In the genomic region with DNA sequence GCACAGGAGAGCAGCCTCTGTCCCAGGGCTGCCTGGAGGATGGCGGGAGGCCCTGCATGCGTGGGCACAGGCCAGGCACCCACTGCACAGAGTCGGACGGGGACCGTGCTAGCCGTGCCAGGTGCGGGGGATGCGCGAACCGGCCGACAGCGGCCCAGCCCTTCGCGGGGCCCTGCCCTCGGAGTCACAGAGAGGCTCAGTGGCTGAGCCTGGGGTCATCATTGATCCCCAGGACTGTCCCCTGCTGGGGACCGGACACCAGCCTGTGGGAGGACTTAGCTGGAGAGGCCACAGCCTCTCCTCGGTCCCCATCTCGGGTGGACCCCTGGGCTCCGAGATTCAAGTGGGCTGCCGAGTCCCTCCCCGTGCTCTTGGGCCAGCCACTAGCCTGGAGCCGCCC, we compare ENCODE assay signal across 18 cellular contexts. TPM values are rescaled to one million over a fixed set of nuclear protein-coding genes. Genes with fewer than 3 reads are reported as not detected.
DNase-seq lines count a peak whose midpoint lies in the region; ATAC-seq and TF ChIP-seq lines count a peak whose summit lies in the region.
"Had no signal": no experiment of that assay in that cellular context is flagged by ENCODE, and none has a peak within 500 bp of the region (broad histone marks: within the 10 kb centered on the region; RNA-seq: fewer than 3 reads in every experiment).

No MANE protein-coding gene starts in this region.

- no peak overlapping the region for H4K5ac ChIP-seq in H9 (ENCODE audit: insufficient read length, low read depth, low read length)

- ATAC-seq in stimulated activated naive CD8-positive, alpha-beta T cell treated with anti-CD3 and anti-CD28 coated beads, Interleukin-15, Interleukin-2, amounts not matched to agents 100 U/mL and 50 U/mL, for 24 hours, result no peak
- ATAC-seq in GM21717 (IDR thresholded peaks at IDR 0.05; ENCODE audit: unreplicated experiment), result no peak
- ATAC-seq: CD8-positive, alpha-beta T cell; GM12878; HepG2 had no signal

- no peak overlapping the region for H2AFZ ChIP-seq in H9 (ENCODE audit: low read length)

- DNase-seq in D341Med (ENCODE audit: low spot score) (peak; percentile 34), H9 (peak; percentile 32), brain microvascular endothelial cell (no peak), CD14-positive monocyte (ENCODE audit: low spot score) (no peak), NCI-H69 (lab: John Stamatoyannopoulos, UW) (no peak)
- no peak for DNase-seq in stimulated activated naive CD8-positive, alpha-beta T cell treated with anti-CD3 and anti-CD28 coated beads, Interleukin-15, Interleukin-2, amounts not matched to agents 100 U/mL and 50 U/mL, for 24 hours
- DNase-seq: ACHN; BE2C; Calu3; CD8-positive, alpha-beta T cell; DMS 273 treated with DMSO at 0.1 percent for 48 hours; DMS53; DND-41; EL had no signal

- no peak overlapping the region for H2BK20ac ChIP-seq in H9 (ENCODE audit: low read depth, low read length, poor library complexity, severe bottlenecking)

- no peak overlapping the region for H2BK5ac ChIP-seq in H9 (ENCODE audit: insufficient read length, low read length)

- no peak overlapping the region for H2BK120ac ChIP-seq in H9 (ENCODE audit: low read depth, low read length, poor library complexity, severe bottlenecking)

- H3K27me3 ChIP-seq in H9 (ENCODE audit: insufficient read depth, low read length) (no peaks in the 10 kb centered on the region), brain microvascular endothelial cell (replicated peaks) (peaks cover 78% of the 10 kb centered on the region)
- H3K27me3 ChIP-seq: BE2C had no signal

- H3K18ac ChIP-seq in H9 (ENCODE audit: insufficient read length, low read depth, low read length), result no peak overlapping the region

- H3K79me2 ChIP-seq in H9 (ENCODE audit: insufficient read depth, low read length), result no peaks in the 10 kb centered on the region

- H2BK12ac ChIP-seq in H9 (ENCODE audit: insufficient read length, low read depth, low read length), result no peak overlapping the region

- no peaks in the 10 kb centered on the region for H3K36me3 ChIP-seq in brain microvascular endothelial cell (replicated peaks)
- H3K36me3 ChIP-seq: BE2C had no signal

- no peak overlapping the region for H3K56ac ChIP-seq in H9 (ENCODE audit: insufficient read length, low read depth, low read length)

- H3K36me3 Mint-ChIP-seq in H9 (ENCODE audit: insufficient read depth in 1 of 3, low read depth in 3 of 3), result no peaks in the 10 kb centered on the region
- no peaks in the 10 kb centered on the region for H3K36me3 Mint-ChIP-seq in CD14-positive monocyte
- H3K36me3 Mint-ChIP-seq: CD8-positive, alpha-beta T cell had no signal

- H3K4me1 Mint-ChIP-seq in H9 (peaks cover 17 to 31% of the 10 kb centered on the region in 2 experiments), CD14-positive monocyte (peaks cover 6% of the 10 kb centered on the region)

- no peak overlapping the region for H3K4me3 ChIP-seq in brain microvascular endothelial cell (ENCODE audit: low read depth, low read length)
- H3K4me3 ChIP-seq: GM12878 had no signal

- H3K14ac ChIP-seq in H9 (ENCODE audit: insufficient read depth, low read length), result no peak overlapping the region

- H3K27me3 Mint-ChIP-seq in H9 (ENCODE audit: low read depth) (peaks cover 6% of the 10 kb centered on the region; the same call in 1 of the 2 replicates), CD14-positive monocyte (ENCODE audit: low read depth in 3 of 3) (peaks cover 0 to 4% (median 2%) of the 10 kb centered on the region in 3 donors)

- no peaks in the 10 kb centered on the region for H3K79me1 ChIP-seq in H9 (ENCODE audit: insufficient read depth, low read depth, low read length, poor library complexity, severe bottlenecking)

- no peak overlapping the region for H3K9ac ChIP-seq in H9 (ENCODE audit: extremely low read depth, insufficient read length, low read length)
- H3K9ac ChIP-seq: KMS-11 had no signal

- H3K9me3 ChIP-seq in H9 (ENCODE audit: control insufficient read depth, low read depth, low read length), result no peaks in the 10 kb centered on the region
- H3K9me3 ChIP-seq: BE2C had no signal

- H2BK15ac ChIP-seq in H9 (ENCODE audit: low read depth, low read length), result no peak overlapping the region

- H4K20me1 ChIP-seq in H9 (ENCODE audit: control insufficient read depth, insufficient read depth, insufficient read length), result no peaks in the 10 kb centered on the region

- TF ChIP-seq CTCF in H9 (conservative IDR thresholded peaks at IDR 0.05) (no peak), brain microvascular endothelial cell (IDR thresholded peaks at IDR 0.05; ENCODE audit: low read depth, low read length, missing control alignments) (no peak), CD14-positive monocyte (IDR thresholded peaks at IDR 0.05) (no peak)

- no peak overlapping the region for H3K27ac ChIP-seq in H9 (ENCODE audit: insufficient read length, low read depth, low read length)
- H3K27ac ChIP-seq in brain microvascular endothelial cell, result peak overlapping the region; percentile 4
- H3K27ac ChIP-seq: KMS-11 had no signal

- H3K4me3 Mint-ChIP-seq in H9, result no peak overlapping the region
- H3K4me3 Mint-ChIP-seq in CD14-positive monocyte, result no peak overlapping the region
- H3K4me3 Mint-ChIP-seq: CD8-positive, alpha-beta T cell had no signal

- no peak overlapping the region for H2AK5ac ChIP-seq in H9 (ENCODE audit: insufficient read length, low read length)

- H3T11ph ChIP-seq in H9 (ENCODE audit: low read length), result no peak overlapping the region

- no CpG with 5 or more reads among the region's 22 CpGs for WGBS in H9 (ENCODE audit: extremely low coverage, insufficient read length, low lambda C conversion rate)

- H3K27ac Mint-ChIP-seq in H9 (no peak overlapping the region; a peak in 1 of 7 replicates), CD14-positive monocyte (no peak overlapping the region)
- H3K27ac Mint-ChIP-seq: CD8-positive, alpha-beta T cell had no signal

- H3K23me2 ChIP-seq in H9 (ENCODE audit: insufficient read length, low read depth, low read length, poor library complexity, severe bottlenecking), result no peaks in the 10 kb centered on the region

- H3K23ac ChIP-seq in H9 (ENCODE audit: insufficient read length, low read depth, low read length), result no peak overlapping the region

- H3K4ac ChIP-seq in H9 (ENCODE audit: low read depth, low read length), result no peak overlapping the region

- intact Hi-C loops in CD14-positive monocyte (cut with micrococcal nuclease), result loop anchor here in 1 of 2 donors (10.0 kb wide), 1 partner anchor 285 kb away; no protein-coding TSS in a partner anchor

- in situ Hi-C loops in brain microvascular endothelial cell (cut with HindIII; ENCODE audit: low pct_ligation_motif_present, low sequenced_read_pairs), result no loop called here

- no peak overlapping the region for H3K4me2 ChIP-seq in H9 (ENCODE audit: insufficient read depth, insufficient read length, low read length)
- H3K4me2 ChIP-seq: KMS-11 had no signal

- no peak overlapping the region for H4K8ac ChIP-seq in H9 (replicated peaks; ENCODE audit: insufficient read length, low read depth, low read length)

- H3K4me1 ChIP-seq in H9 (ENCODE audit: insufficient read depth, low read length), result no peaks in the 10 kb centered on the region
- H3K4me1 ChIP-seq: BE2C had no signal

- no peaks in the 10 kb centered on the region; a peak in 2 of 5 replicates for H3K9me3 Mint-ChIP-seq in H9
- H3K9me3 Mint-ChIP-seq in CD14-positive monocyte, result peaks cover 0 to 3% (median 0%) of the 10 kb centered on the region in 7 donors
- H3K9me3 Mint-ChIP-seq: CD8-positive, alpha-beta T cell had no signal

- no peak overlapping the region for H4K91ac ChIP-seq in H9 (ENCODE audit: insufficient read length, low read depth, low read length)

RNA-seq across cellular contexts. Expression of gene LAMC3, which starts 19.1 kb away (rescaled TPM):
- 21.7 and 21.9 TPM in 2 replicates for total RNA-seq in H9 (2021)
- not detected for polyA plus RNA-seq in CD14-positive monocyte
- total RNA-seq: Calu3 had no signal
- polyA plus RNA-seq: GM12878 had no signal

RNA-seq across cellular contexts. Expression of gene FIBCD1, which starts 50.8 kb away (rescaled TPM):
- 6.2 and 7.1 TPM in 2 replicates for total RNA-seq in H9 (2021)
- polyA plus RNA-seq in CD14-positive monocyte, result not detected
- total RNA-seq: CD8-positive, alpha-beta T cell had no signal

Comparison
In these comparisons a context has a peak if more than half of its experiments do, and no peak if none do; other contexts are left out.
1. DNase-seq: peak in D341Med (single experiment) and H9 (single experiment); none in brain microvascular endothelial cell (single experiment), CD14-positive monocyte (single experiment), NCI-H69 (single experiment) and stimulated activated naive CD8-positive, alpha-beta T cell treated with anti-CD3 and anti-CD28 coated beads, Interleukin-15, Interleukin-2, amounts not matched to agents 100 U/mL and 50 U/mL, for 24 hours (single experiment).